Comparison of ENCODE assay signal across 8 cellular contexts in the genomic region with DNA sequence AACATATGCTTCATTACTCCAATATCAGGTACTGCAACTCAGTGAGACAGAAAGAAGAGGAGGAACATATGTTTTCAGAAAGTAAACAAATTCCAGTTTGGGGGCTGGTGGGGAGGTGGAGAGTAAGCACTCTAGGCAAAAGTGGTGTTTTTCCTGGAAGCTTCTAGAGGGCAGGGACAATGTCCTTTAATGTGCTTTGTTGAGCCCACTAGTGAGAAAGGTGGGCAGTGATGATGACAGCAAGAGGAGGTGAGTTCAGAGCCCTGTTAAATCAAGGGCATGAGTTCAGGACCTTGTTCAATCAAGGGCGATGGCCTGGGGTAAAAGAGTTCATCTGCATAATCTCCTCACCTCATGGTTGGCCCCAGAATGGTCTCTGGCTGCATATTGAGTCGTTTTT. TPM values are rescaled to one million over a fixed set of nuclear protein-coding genes. Genes with fewer than 3 reads are reported as not detected.
"Had no signal": no experiment of that assay in that cellular context is flagged by ENCODE, and none has a peak within 500 bp of the region (broad histone marks: within the 10 kb centered on the region; RNA-seq: fewer than 3 reads in every experiment).

No MANE protein-coding gene starts in this region.

- H3K4me3 ChIP-seq: GM23248, K562 had no signal

- H3K9ac ChIP-seq: GM23248 had no signal

- FAIRE-seq: K562 had no signal

- H2AFZ ChIP-seq: GM23248 had no signal

- DNase-seq: GM23248, GOT3, H7, HCEC 1CT, IMR-90 had no signal

- H3K27ac ChIP-seq: GM23248, HL-60 had no signal

- ATAC-seq: K562 had no signal

RNA-seq across cellular contexts. Expression of a gene that starts 38.4 kb away (rescaled TPM):
- total RNA-seq: GM23248, HT1080, IMR-90 had no signal
- polyA plus RNA-seq: GM23248, IMR-90, K562 had no signal
